13 cellular contexts compared by ENCODE assay signal in genomic region chr19:55079400-55080038, GRCh38. TPM values are rescaled to one million over a fixed set of nuclear protein-coding genes. Genes with fewer than 3 reads are reported as not detected.
A peak's percentile ranks its signal among the peaks of the same experiment; 100 is the strongest.
DNase-seq lines count a peak whose midpoint lies in the region; ATAC-seq and TF ChIP-seq lines count a peak whose summit lies in the region.
"Had no signal": no experiment of that assay in that cellular context is flagged by ENCODE, and none has a peak within 500 bp of the region (broad histone marks: within the 10 kb centered on the region; RNA-seq: fewer than 3 reads in every experiment).

No MANE protein-coding gene starts in this region.

- H3K36me3 Mint-ChIP-seq in activated CD4-positive, alpha-beta T cell treated with anti-CD3 and anti-CD28 coated beads for 36 hours (ENCODE audit: low read depth): peaks cover 2% of the 10 kb centered on the region
- no peaks in the 10 kb centered on the region for H3K36me3 Mint-ChIP-seq in T-cell

- 80% methylated on average over 11 to 15 of the region's 19 CpGs for WGBS in esophagus squamous epithelium, 2 donors
- WGBS in psoas muscle, 3 donors: 54 to 58% (median 56%) methylated on average over 19 of the region's 19 CpGs

- TF ChIP-seq CTCF in esophagus squamous epithelium (IDR thresholded peaks at IDR 0.05): no peak
- TF ChIP-seq CTCF in psoas muscle (IDR thresholded peaks at IDR 0.05): no peak

- H3K27me3 ChIP-seq in esophagus squamous epithelium: peaks cover 0 to 79% (median 23%) of the 10 kb centered on the region in 4 donors
- peaks cover 0 to 82% (median 32%) of the 10 kb centered on the region in 3 donors for H3K27me3 ChIP-seq in psoas muscle (ENCODE audit: insufficient read depth in 3 of 3, low read length in 2 of 3)

- H3K9me3 ChIP-seq in esophagus squamous epithelium (no peaks in the 10 kb centered on the region), psoas muscle (no peaks in the 10 kb centered on the region)

- peaks cover 49% of the 10 kb centered on the region for H3K27me3 Mint-ChIP-seq in activated CD4-positive, alpha-beta T cell treated with anti-CD3 and anti-CD28 coated beads for 36 hours
- peaks cover 38 to 49% of the 10 kb centered on the region in 2 donors for H3K27me3 Mint-ChIP-seq in T-cell

- ATAC-seq in activated CD4-positive, alpha-beta T cell treated with anti-CD3 and anti-CD28 coated beads for 36 hours: no peak
- ATAC-seq in T-cell (replicated peaks in 1 of 4) (no peak), psoas muscle (no peak)

- H3K27ac ChIP-seq in esophagus squamous epithelium (peak overlapping the region in 3 of 4 donors; percentile 27 to 83 (median 33)), psoas muscle (no peak overlapping the region)
- H3K27ac ChIP-seq: dorsolateral prefrontal cortex had no signal

- no peak overlapping the region for H3K27ac Mint-ChIP-seq in activated CD4-positive, alpha-beta T cell treated with anti-CD3 and anti-CD28 coated beads for 36 hours
- peak overlapping the region in 1 of 2 donors; percentile 32 for H3K27ac Mint-ChIP-seq in T-cell

- DNase-seq in activated CD4-positive, alpha-beta T cell treated with anti-CD3 and anti-CD28 coated beads for 36 hours: no peak
- no peak for DNase-seq in activated CD4-positive, alpha-beta T cell treated with anti-CD3 and anti-CD28 coated beads for 48 hours
- DNase-seq in T-cell (no peak), esophagus squamous epithelium (lab: John Stamatoyannopoulos, UW) (no peak), psoas muscle (no peak), D341Med (ENCODE audit: low spot score) (no peak), head of caudate nucleus (no peak)
- no peak for DNase-seq in activated CD4-positive, CD25-positive, alpha-beta regulatory T cell treated with anti-CD3 and anti-CD28 coated beads, Interleukin-2, amount 50 U/mL, for 72 hours
- DNase-seq: dorsolateral prefrontal cortex had no signal

- H3K36me3 ChIP-seq in esophagus squamous epithelium: no peaks in the 10 kb centered on the region
- no peaks in the 10 kb centered on the region for H3K36me3 ChIP-seq in psoas muscle (ENCODE audit: insufficient read depth in 1 of 2, low read depth in 1 of 2)

- H3K9me3 Mint-ChIP-seq in activated CD4-positive, alpha-beta T cell treated with anti-CD3 and anti-CD28 coated beads for 36 hours (ENCODE audit: low read depth): peaks cover 2% of the 10 kb centered on the region
- H3K9me3 Mint-ChIP-seq in T-cell: no peaks in the 10 kb centered on the region

- peak in 1 of 4 donors; percentile 0 for TF ChIP-seq POLR2A in esophagus squamous epithelium (IDR thresholded peaks at IDR 0.05)

- H3K4me1 ChIP-seq in esophagus squamous epithelium (peaks cover 25 to 48% (median 26%) of the 10 kb centered on the region in 3 donors), psoas muscle (peaks cover 17% of the 10 kb centered on the region)

- H3K4me3 Mint-ChIP-seq in activated CD4-positive, alpha-beta T cell treated with anti-CD3 and anti-CD28 coated beads for 36 hours: peak overlapping the region; percentile 69
- peak overlapping the region; percentile 77 to 79 (median 79) for H3K4me3 Mint-ChIP-seq in T-cell

- H3K4me3 ChIP-seq in esophagus squamous epithelium (peak overlapping the region in 3 of 4 donors; percentile 46 to 75 (median 59)), psoas muscle (peak overlapping the region; percentile 66)

- CTCF ChIA-PET in activated CD4-positive, alpha-beta T cell treated with anti-CD3 and anti-CD28 coated beads for 36 hours (lab: Charles Lee): interaction anchor here (0.7 to 1.1 kb wide), 2 partner anchors 8 to 9 kb away, joined by 3 to 4 read pairs; no protein-coding TSS in a partner anchor
- CTCF ChIA-PET in T-cell (lab: Charles Lee): no interaction called here

- H3K4me1 Mint-ChIP-seq in activated CD4-positive, alpha-beta T cell treated with anti-CD3 and anti-CD28 coated beads for 36 hours: peaks cover 22% of the 10 kb centered on the region
- peaks cover 23 to 32% (median 24%) of the 10 kb centered on the region in 3 donors for H3K4me1 Mint-ChIP-seq in T-cell

- intact Hi-C loops in activated CD4-positive, alpha-beta T cell treated with anti-CD3 and anti-CD28 coated beads for 36 hours (cut with DNase I, micrococcal nuclease): loop anchor here (2.0 to 5.0 kb wide), 7 partner anchors 17 to 1235 kb away; partner anchors contain the start of genes FIZ1 (in 1 of the 2), PPP6R1 (in 1 of the 2), RDH13 (in 1 of the 2) and TSEN34 (in 1 of the 2)
- intact Hi-C loops in esophagus squamous epithelium (cut with DNase I): no loop called here
- intact Hi-C loops in psoas muscle (cut with DNase I): no loop called here
- intact Hi-C loops in head of caudate nucleus (cut with DNase I): no loop called here

- POLR2A ChIA-PET in activated CD4-positive, alpha-beta T cell treated with anti-CD3 and anti-CD28 coated beads for 36 hours (lab: Charles Lee): no interaction called here
- POLR2A ChIA-PET in T-cell (lab: Charles Lee): interaction anchor here in 1 of 2 donors (0.6 kb wide), 1 partner anchor 397 kb away, joined by 4 read pairs; no protein-coding TSS in a partner anchor

RNA-seq across cellular contexts. Expression of gene EPS8L1, which starts 3.9 kb away (rescaled TPM):
- total RNA-seq in activated CD4-positive, alpha-beta T cell treated with anti-CD3 and anti-CD28 coated beads for 36 hours: 1 to 10 TPM; 2.2 to 2.3 TPM
- 1 to 10 TPM; 1.1 to 3.5 (median 2.0) TPM for total RNA-seq in T-cell
- total RNA-seq in esophagus squamous epithelium: 100 to 1,000 TPM; 151 to 341 (median 286) TPM
- total RNA-seq in psoas muscle: 1 to 10 TPM in 2 of 4 donors, under 1 TPM in 2; 0.53 to 2.5 (median 0.93) TPM
- 1 to 10 TPM in 2 of 3 donors, under 1 TPM in 1; 0.97 to 1.9 (median 1.4) TPM for polyA plus RNA-seq in psoas muscle

RNA-seq across cellular contexts. Expression of gene RDH13, which starts 16.6 kb away (rescaled TPM):
- total RNA-seq in activated CD4-positive, alpha-beta T cell treated with anti-CD3 and anti-CD28 coated beads for 36 hours: 10 to 100 TPM; 11.9 to 12.8 TPM
- total RNA-seq in T-cell (10 to 100 TPM; 12.4 to 35.8 (median 21.6) TPM), esophagus squamous epithelium (10 to 100 TPM; 32.2 to 68.0 (median 41.4) TPM), psoas muscle (10 to 100 TPM in 3 of 4 donors, 1 to 10 TPM in 1; 4.5 to 18.0 (median 12.9) TPM)
- 10 to 100 TPM; 11.5 to 15.1 (median 13.1) TPM for polyA plus RNA-seq in psoas muscle

RNA-seq across cellular contexts. Expression of gene PPP1R12C, which starts 37.9 kb away (rescaled TPM):
- total RNA-seq in activated CD4-positive, alpha-beta T cell treated with anti-CD3 and anti-CD28 coated beads for 36 hours: 10 to 100 TPM; 66.1 to 69.8 TPM
- total RNA-seq in T-cell: 100 to 1,000 TPM; 129 to 197 (median 173) TPM
- 10 to 100 TPM; 35.1 to 89.1 (median 43.7) TPM for total RNA-seq in esophagus squamous epithelium
- 10 to 100 TPM; 20.5 to 35.3 (median 24.8) TPM for total RNA-seq in psoas muscle
- 10 to 100 TPM; 28.5 to 59.1 (median 44.4) TPM for polyA plus RNA-seq in psoas muscle

RNA-seq across cellular contexts. Expression of gene GP6, which starts 41.5 kb away (rescaled TPM):
- total RNA-seq in activated CD4-positive, alpha-beta T cell treated with anti-CD3 and anti-CD28 coated beads for 36 hours: under 1 TPM in 1 of 2 experiments, not detected in 1; 0.09 TPM
- under 1 TPM in 4 of 5 donors, not detected in 1; 0.33 to 0.55 (median 0.47) TPM for total RNA-seq in T-cell
- total RNA-seq in esophagus squamous epithelium: not detected
- under 1 TPM in 2 of 4 donors, not detected in 2; 0.18 to 0.28 TPM for total RNA-seq in psoas muscle
- under 1 TPM; 0.09 to 0.38 (median 0.10) TPM for polyA plus RNA-seq in psoas muscle
- total RNA-seq: G401, myocyte, RPMI7951 had no signal
- polyA plus RNA-seq: AG04450 had no signal

Comparison
In these comparisons a context has a peak if more than half of its experiments do, and no peak if none do; other contexts are left out.
1. RNA of gene EPS8L1, which starts 3.9 kb away (total RNA-seq): 151 to 341 TPM in esophagus squamous epithelium; 2.2 to 2.3 TPM in activated CD4-positive, alpha-beta T cell treated with anti-CD3 and anti-CD28 coated beads for 36 hours, 1.1 to 3.5 TPM in T-cell and 0.53 to 2.5 TPM in psoas muscle; every median in the first group is over 10 times any median in the second.
2. intact Hi-C loops: an anchor here in activated CD4-positive, alpha-beta T cell treated with anti-CD3 and anti-CD28 coated beads for 36 hours (2.0 to 5.0 kb wide); none called in esophagus squamous epithelium, psoas muscle and head of caudate nucleus.